ENCODE assay signal across 15 cellular contexts in genomic region chr1:235069171-235069570, GRCh38. TPM values are rescaled to one million over a fixed set of nuclear protein-coding genes. Genes with fewer than 3 reads are reported as not detected.
DNase-seq lines count a peak whose midpoint lies in the region; ATAC-seq and TF ChIP-seq lines count a peak whose summit lies in the region.
"Had no signal": no experiment of that assay in that cellular context is flagged by ENCODE, and none has a peak within 500 bp of the region (broad histone marks: within the 10 kb centered on the region; RNA-seq: fewer than 3 reads in every experiment).

No MANE protein-coding gene starts in this region.

- H3K4me3 Mint-ChIP-seq in nephron progenitor cell = no peak overlapping the region
- H3K4me3 Mint-ChIP-seq: neural progenitor cell had no signal

- H3K9me3 ChIP-seq in PC-9 (ENCODE audit: insufficient read depth, low read depth) = no peaks in the 10 kb centered on the region
- H3K9me3 ChIP-seq in esophagus (ENCODE audit: control insufficient read depth in 2 of 2, insufficient read depth in 1 of 2, low read depth in 1 of 2, low read length in 1 of 2) = no peaks in the 10 kb centered on the region
- H3K9me3 ChIP-seq: left lung had no signal

- peak overlapping the region; percentile 76 for H3K4me2 ChIP-seq in PC-9
- H3K4me2 ChIP-seq: neural progenitor cell had no signal

- CTCF ChIA-PET in PC-9 (lab: Charles Lee) = interaction anchor here (1.0 kb wide), 1 partner anchor 574 kb away, joined by 4 read pairs; no protein-coding TSS in a partner anchor

- H3K9me2 ChIP-seq in PC-9 (ENCODE audit: insufficient read depth) = no peaks in the 10 kb centered on the region

- H3K27me3 ChIP-seq in ACC112 (ENCODE audit: insufficient read depth, low read length) (no peaks in the 10 kb centered on the region), PC-9 (ENCODE audit: insufficient read depth, low read depth) (no peaks in the 10 kb centered on the region), esophagus (ENCODE audit: control insufficient read depth in 1 of 2, insufficient read depth in 2 of 2, low read length in 2 of 2) (no peaks in the 10 kb centered on the region)
- H3K27me3 ChIP-seq: left lung, neural progenitor cell had no signal

- BruUV-seq in PC-9 (replicated peaks; lab: Mats Ljungman, UMichigan) = no TSS peak

- H3K4me1 ChIP-seq in ACC112 (ENCODE audit: control insufficient read depth, insufficient read depth, low read length, unreplicated experiment) = peaks cover 50% of the 10 kb centered on the region
- H3K4me1 ChIP-seq in PC-9 (replicated peaks; ENCODE audit: insufficient read depth) = peaks cover 70% of the 10 kb centered on the region
- peaks cover 13 to 25% of the 10 kb centered on the region in 2 donors for H3K4me1 ChIP-seq in esophagus (ENCODE audit: control insufficient read depth in 2 of 2, insufficient read depth in 2 of 2, low read length in 1 of 2)

- 62 to 87% methylated on average over 5 of the region's 5 CpGs for WGBS in esophagus, 2 donors

- POLR2A ChIA-PET in PC-9 (lab: Charles Lee; ENCODE audit: unreplicated experiment) = interaction anchor here (0.6 to 1.3 kb wide), 3 partner anchors 8 to 94 kb away, joined by 7 to 9 read pairs (median 8); no protein-coding TSS in a partner anchor

- no peaks in the 10 kb centered on the region for H3K36me3 ChIP-seq in ACC112 (ENCODE audit: insufficient read depth, low read length)
- no peaks in the 10 kb centered on the region for H3K36me3 ChIP-seq in PC-9 (ENCODE audit: low read depth)
- no peaks in the 10 kb centered on the region for H3K36me3 ChIP-seq in esophagus (ENCODE audit: control insufficient read depth in 2 of 2, insufficient read depth in 2 of 2, low read length in 1 of 2)
- H3K36me3 ChIP-seq: left lung, neural progenitor cell had no signal

- H3K27me3 Mint-ChIP-seq in nephron progenitor cell (ENCODE audit: low read depth, poor library complexity) = peaks cover 3% of the 10 kb centered on the region

- intact Hi-C loops in PC-9 (cut with micrococcal nuclease; ENCODE audit: unreplicated experiment) = loop anchor here (2.0 kb wide), 1 partner anchor 156 kb away; no protein-coding TSS in a partner anchor

- DNase-seq in PC-9 (peak in 1 of 2 experiments; percentile 29), nephron progenitor cell (no peak), DMS114 treated with DMSO at 0.1 percent for 48 hours (lab: John Stamatoyannopoulos, UW; ENCODE audit: unreplicated experiment) (no peak), T1000 (lab: John Stamatoyannopoulos, UW) (no peak)
- no peak for DNase-seq in central memory CD4-positive, alpha-beta T cell
- DNase-seq: activated CD8-positive, alpha-beta memory T cell treated with anti-CD3 and anti-CD28 coated beads, Interleukin-2, amount 50 U/mL, for 4 hours; activated naive CD4-positive, alpha-beta T cell treated with anti-CD3 and anti-CD28 coated beads, Interleukin-2, amount 50 U/mL, for 16 hours; head of caudate nucleus; left lung; stimulated activated naive CD8-positive, alpha-beta T cell treated with anti-CD3 and anti-CD28 coated beads, Interleukin-15, Interleukin-2, amounts not matched to agents 100 U/mL and 50 U/mL, for 24 hours; SW 1271 had no signal

- no peaks in the 10 kb centered on the region for H4K20me1 ChIP-seq in PC-9 (ENCODE audit: insufficient read depth)

- no peaks in the 10 kb centered on the region for H3K79me2 ChIP-seq in ACC112 (ENCODE audit: control insufficient read depth, insufficient read depth, low read length, unreplicated experiment)
- H3K79me2 ChIP-seq in PC-9 (ENCODE audit: low read depth) = peaks cover 41% of the 10 kb centered on the region

- H3F3A ChIP-seq in PC-9 (ENCODE audit: insufficient read depth, low read depth) = peaks cover 60% of the 10 kb centered on the region

- H2AFZ ChIP-seq in ACC112 (ENCODE audit: low read length, unreplicated experiment) (no peak overlapping the region), PC-9 (no peak overlapping the region)
- H2AFZ ChIP-seq: neural progenitor cell had no signal

- peak overlapping the region; percentile 96 for H3K27ac ChIP-seq in ACC112 (ENCODE audit: low read depth, low read length)
- peak overlapping the region; percentile 100 for H3K27ac ChIP-seq in PC-9
- H3K27ac ChIP-seq in esophagus (ENCODE audit: low read depth in 2 of 2, low read length in 1 of 2) = peak overlapping the region; percentile 97 to 99
- H3K27ac ChIP-seq: neural progenitor cell had no signal

- H3K36me3 Mint-ChIP-seq in nephron progenitor cell (ENCODE audit: low read depth) = no peaks in the 10 kb centered on the region
- H3K36me3 Mint-ChIP-seq: neural progenitor cell had no signal

- peaks cover 54% of the 10 kb centered on the region for H3K4me1 Mint-ChIP-seq in nephron progenitor cell

- ATAC-seq in GM21367 (IDR thresholded peaks at IDR 0.05; ENCODE audit: unreplicated experiment) = no peak
- ATAC-seq: stimulated activated naive CD8-positive, alpha-beta T cell treated with anti-CD3 and anti-CD28 coated beads, Interleukin-15, Interleukin-2, amounts not matched to agents 100 U/mL and 50 U/mL, for 24 hours had no signal

- no peaks in the 10 kb centered on the region for H3K9me3 Mint-ChIP-seq in nephron progenitor cell
- H3K9me3 Mint-ChIP-seq: neural progenitor cell had no signal

- peak overlapping the region; percentile 84 for H3K27ac Mint-ChIP-seq in nephron progenitor cell

- H3K4me3 ChIP-seq in ACC112 (ENCODE audit: low read depth, low read length) = no peak overlapping the region
- peak overlapping the region; percentile 34; the same call in 1 of the 2 replicates for H3K4me3 ChIP-seq in PC-9
- H3K4me3 ChIP-seq in esophagus (ENCODE audit: low read depth in 1 of 2, low read length in 2 of 2) = no peak overlapping the region
- H3K4me3 ChIP-seq: left lung, neural progenitor cell had no signal

- TF ChIP-seq CTCF in PC-9 (conservative IDR thresholded peaks at IDR 0.05) (no peak), nephron progenitor cell (IDR thresholded peaks at IDR 0.05) (no peak)

RNA-seq across cellular contexts. Expression of gene TOMM20, which starts 59.5 kb away (rescaled TPM):
- 165 and 187 TPM in 2 replicates for total RNA-seq in PC-9 (2021)
- polyA plus RNA-seq in esophagus = 10 to 100 TPM; 43.4 to 61.1 TPM
